ENCODE assay signal across 9 cellular contexts in genomic region chr20:26209171-26209941, GRCh38.
DNase-seq lines count a peak whose midpoint lies in the region; ATAC-seq, FAIRE-seq and TF ChIP-seq lines count a peak whose summit lies in the region.
"Had no signal": no experiment of that assay in that cellular context is flagged by ENCODE, and none has a peak within 500 bp of the region (broad histone marks: within the 10 kb centered on the region; RNA-seq: fewer than 3 reads in every experiment).

No MANE protein-coding gene starts in this region.

- H3K4me3 ChIP-seq in neural progenitor cell, result peak overlapping the region; percentile 46

- H4K20me1 ChIP-seq in neural progenitor cell (ENCODE audit: low read depth), result peaks cover 4% of the 10 kb centered on the region

- intact Hi-C loops in CD4-positive, alpha-beta T cell (cut with DNase I, micrococcal nuclease), result loop anchor here in 1 of 2 experiments (10.0 kb wide), 1 partner anchor 75 kb away; no protein-coding TSS in a partner anchor
- intact Hi-C loops in CD14-positive monocyte (cut with micrococcal nuclease), result no loop called here

- peak overlapping the region; percentile 79 for H3K4me2 ChIP-seq in neural progenitor cell

- H3K27ac ChIP-seq in CD4-positive, alpha-beta T cell (ENCODE audit: low read depth, low read length), result no peak overlapping the region
- H3K27ac ChIP-seq in neural progenitor cell, result no peak overlapping the region
- H3K27ac ChIP-seq: skin epidermis had no signal

- no peaks in the 10 kb centered on the region for H3K36me3 ChIP-seq in neural progenitor cell

- H3K4me1 Mint-ChIP-seq in CD4-positive, alpha-beta T cell (ENCODE audit: low read depth), result peaks cover 21% of the 10 kb centered on the region
- H3K4me1 Mint-ChIP-seq in chondrocyte (ENCODE audit: low read depth) (peaks cover 3% of the 10 kb centered on the region), neural progenitor cell (no peaks in the 10 kb centered on the region), CD14-positive monocyte (no peaks in the 10 kb centered on the region)

- H3K4me1 ChIP-seq in neural progenitor cell, result peaks cover 4% of the 10 kb centered on the region

- CTCF ChIA-PET in CD4-positive, alpha-beta T cell (lab: Charles Lee), result no interaction called here

- no peak overlapping the region for H3K9ac ChIP-seq in neural progenitor cell

- no peaks in the 10 kb centered on the region for H3K9me3 Mint-ChIP-seq in CD4-positive, alpha-beta T cell
- no peaks in the 10 kb centered on the region for H3K9me3 Mint-ChIP-seq in chondrocyte (ENCODE audit: low read depth)
- H3K9me3 Mint-ChIP-seq in neural progenitor cell, result peaks cover 7% of the 10 kb centered on the region
- peaks cover 6 to 25% (median 12%) of the 10 kb centered on the region in 7 donors for H3K9me3 Mint-ChIP-seq in CD14-positive monocyte

- peak; percentile 65 for FAIRE-seq in TTC549 (lab: Jason Lieb, UNC)

- peak overlapping the region; percentile 68 for H3K4me3 Mint-ChIP-seq in CD4-positive, alpha-beta T cell
- no peak overlapping the region for H3K4me3 Mint-ChIP-seq in chondrocyte (ENCODE audit: unreplicated experiment)
- H3K4me3 Mint-ChIP-seq in neural progenitor cell, result peak overlapping the region; percentile 63
- H3K4me3 Mint-ChIP-seq in CD14-positive monocyte, result peak overlapping the region in 1 of 2 donors; percentile 40

- H2AFZ ChIP-seq in neural progenitor cell (replicated peaks), result peak overlapping the region; percentile 99

- peaks cover 28% of the 10 kb centered on the region for H3K27me3 Mint-ChIP-seq in CD4-positive, alpha-beta T cell
- peaks cover 35% of the 10 kb centered on the region for H3K27me3 Mint-ChIP-seq in chondrocyte (ENCODE audit: low read depth)
- peaks cover 22% of the 10 kb centered on the region for H3K27me3 Mint-ChIP-seq in neural progenitor cell (ENCODE audit: insufficient read depth, low read depth)
- H3K27me3 Mint-ChIP-seq in CD14-positive monocyte (ENCODE audit: low read depth in 3 of 3), result peaks cover 20 to 36% (median 20%) of the 10 kb centered on the region in 3 donors

- DNase-seq in CD4-positive, alpha-beta T cell, result peak in 7 of 10 experiments; percentile 1 to 11 (median 5)
- DNase-seq in chondrocyte (ENCODE audit: low spot score), result peak; percentile 84
- peak; percentile 61 for DNase-seq in neural progenitor cell (ENCODE audit: low spot score)
- DNase-seq in NCI-H1694 treated with DMSO at 0.1 percent for 48 hours (lab: John Stamatoyannopoulos, UW), result no peak
- no peak for DNase-seq in NCI-H2029 (lab: John Stamatoyannopoulos, UW)
- no peak for DNase-seq in CD14-positive monocyte (ENCODE audit: low spot score)
- DNase-seq in NCI-H526 treated with DMSO at 0.1 percent for 48 hours (lab: John Stamatoyannopoulos, UW), result no peak

- no peaks in the 10 kb centered on the region for H3F3A ChIP-seq in neural progenitor cell (ENCODE audit: low read depth)

- POLR2A ChIA-PET in CD4-positive, alpha-beta T cell (lab: Charles Lee), result no interaction called here

- TF ChIP-seq CTCF in CD4-positive, alpha-beta T cell (IDR thresholded peaks at IDR 0.05), result no peak
- TF ChIP-seq CTCF in chondrocyte (IDR thresholded peaks at IDR 0.05) (no peak), neural progenitor cell (IDR thresholded peaks at IDR 0.05) (no peak), CD14-positive monocyte (IDR thresholded peaks at IDR 0.05) (no peak)

- H3K9me3 ChIP-seq in CD4-positive, alpha-beta T cell (ENCODE audit: control insufficient read depth, low read length), result no peaks in the 10 kb centered on the region
- no peaks in the 10 kb centered on the region for H3K9me3 ChIP-seq in neural progenitor cell (ENCODE audit: low read depth)

- H3K36me3 Mint-ChIP-seq in CD4-positive, alpha-beta T cell (ENCODE audit: low read depth), result no peaks in the 10 kb centered on the region
- H3K36me3 Mint-ChIP-seq in chondrocyte (ENCODE audit: low read depth) (peaks cover 2% of the 10 kb centered on the region), neural progenitor cell (no peaks in the 10 kb centered on the region), CD14-positive monocyte (peaks cover 0 to 4% of the 10 kb centered on the region in 2 donors)

- peaks cover 6% of the 10 kb centered on the region for H3K27me3 ChIP-seq in CD4-positive, alpha-beta T cell (ENCODE audit: control insufficient read depth, insufficient read depth, low read length)
- H3K27me3 ChIP-seq in neural progenitor cell, result peaks cover 73% of the 10 kb centered on the region

- H3K79me2 ChIP-seq in neural progenitor cell (ENCODE audit: low read depth), result no peaks in the 10 kb centered on the region

- ATAC-seq in CD4-positive, alpha-beta T cell (ENCODE audit: poor library complexity), result no peak

- peak overlapping the region; percentile 50 for H3K27ac Mint-ChIP-seq in CD4-positive, alpha-beta T cell
- H3K27ac Mint-ChIP-seq in chondrocyte (ENCODE audit: unreplicated experiment) (no peak overlapping the region), neural progenitor cell (no peak overlapping the region), CD14-positive monocyte (no peak overlapping the region)

Comparison
In these comparisons a context has a peak if more than half of its experiments do, and no peak if none do; other contexts are left out.
1. DNase-seq: peak in CD4-positive, alpha-beta T cell (7 of 10), chondrocyte (single experiment) and neural progenitor cell (single experiment); none in NCI-H1694 treated with DMSO at 0.1 percent for 48 hours (single experiment), NCI-H2029 (single experiment), CD14-positive monocyte (single experiment) and NCI-H526 treated with DMSO at 0.1 percent for 48 hours (single experiment).